1 cellular context compared by ENCODE assay signal in the genomic region with DNA sequence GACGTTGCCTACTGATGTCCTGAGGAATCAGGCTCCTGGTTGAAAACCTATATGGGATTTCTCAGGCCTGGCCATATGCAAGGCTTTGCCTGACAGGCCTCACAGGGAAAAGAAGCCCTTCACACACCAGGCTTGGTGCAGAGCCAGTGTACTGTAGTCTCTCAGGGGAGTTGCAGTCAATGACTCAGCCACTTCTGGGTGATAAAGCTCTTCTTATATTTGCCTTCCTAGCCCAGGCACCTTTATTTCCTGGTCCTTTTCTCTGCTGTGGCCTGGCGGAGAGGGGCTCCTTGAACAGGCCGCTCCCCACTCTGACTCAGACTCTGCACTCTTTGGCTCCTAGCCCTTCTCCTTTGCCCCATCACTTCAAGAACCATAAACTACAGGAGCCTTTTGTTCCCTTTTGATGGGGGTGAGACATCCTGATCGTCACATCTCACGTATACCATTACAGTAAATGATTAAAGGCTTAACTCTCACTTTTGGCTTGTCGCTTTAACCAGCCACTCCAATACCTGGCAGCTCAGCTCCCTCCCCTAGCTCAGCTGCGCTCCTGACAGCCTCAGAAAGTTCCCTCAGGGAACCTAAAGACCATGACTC.
TF ChIP-seq lines count a peak whose summit lies in the region.

No MANE protein-coding gene starts in this region.

TF ChIP-seq in K562, 482 proteins besides CTCF, POLR2A, EP300 and RAD21 (continued from another document and continues in another):
- TF ChIP-seq, protein P1, sequence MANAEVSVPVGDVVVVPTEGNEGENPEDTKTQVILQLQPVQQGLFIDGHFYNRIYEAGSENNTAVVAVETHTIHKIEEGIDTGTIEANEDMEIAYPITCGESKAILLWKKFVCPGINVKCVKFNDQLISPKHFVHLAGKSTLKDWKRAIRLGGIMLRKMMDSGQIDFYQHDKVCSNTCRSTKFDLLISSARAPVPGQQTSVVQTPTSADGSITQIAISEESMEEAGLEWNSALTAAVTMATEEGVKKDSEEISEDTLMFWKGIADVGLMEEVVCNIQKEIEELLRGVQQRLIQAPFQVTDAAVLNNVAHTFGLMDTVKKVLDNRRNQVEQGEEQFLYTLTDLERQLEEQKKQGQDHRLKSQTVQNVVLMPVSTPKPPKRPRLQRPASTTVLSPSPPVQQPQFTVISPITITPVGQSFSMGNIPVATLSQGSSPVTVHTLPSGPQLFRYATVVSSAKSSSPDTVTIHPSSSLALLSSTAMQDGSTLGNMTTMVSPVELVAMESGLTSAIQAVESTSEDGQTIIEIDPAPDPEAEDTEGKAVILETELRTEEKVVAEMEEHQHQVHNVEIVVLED (CRISPR knock-in tag; IDR thresholded peaks at IDR 0.05): no peak
- TF ChIP-seq, protein P2, sequence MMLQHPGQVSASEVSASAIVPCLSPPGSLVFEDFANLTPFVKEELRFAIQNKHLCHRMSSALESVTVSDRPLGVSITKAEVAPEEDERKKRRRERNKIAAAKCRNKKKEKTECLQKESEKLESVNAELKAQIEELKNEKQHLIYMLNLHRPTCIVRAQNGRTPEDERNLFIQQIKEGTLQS (IDR thresholded peaks at IDR 0.05): peak; percentile 57; the same call in 1 of the 2 replicates
- TF ChIP-seq, protein P2 (CRISPR knock-in tag; conservative IDR thresholded peaks at IDR 0.05): no peak
- TF ChIP-seq, protein P3, sequence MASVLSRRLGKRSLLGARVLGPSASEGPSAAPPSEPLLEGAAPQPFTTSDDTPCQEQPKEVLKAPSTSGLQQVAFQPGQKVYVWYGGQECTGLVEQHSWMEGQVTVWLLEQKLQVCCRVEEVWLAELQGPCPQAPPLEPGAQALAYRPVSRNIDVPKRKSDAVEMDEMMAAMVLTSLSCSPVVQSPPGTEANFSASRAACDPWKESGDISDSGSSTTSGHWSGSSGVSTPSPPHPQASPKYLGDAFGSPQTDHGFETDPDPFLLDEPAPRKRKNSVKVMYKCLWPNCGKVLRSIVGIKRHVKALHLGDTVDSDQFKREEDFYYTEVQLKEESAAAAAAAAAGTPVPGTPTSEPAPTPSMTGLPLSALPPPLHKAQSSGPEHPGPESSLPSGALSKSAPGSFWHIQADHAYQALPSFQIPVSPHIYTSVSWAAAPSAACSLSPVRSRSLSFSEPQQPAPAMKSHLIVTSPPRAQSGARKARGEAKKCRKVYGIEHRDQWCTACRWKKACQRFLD (CRISPR knock-in tag; IDR thresholded peaks at IDR 0.05): 0 out of 2 replicates have a peak, but pooled peaks have one; percentile 58
- TF ChIP-seq ESRRA (IDR thresholded peaks at IDR 0.05; ENCODE audit: borderline replicate concordance, low read depth) (no peak), ZFP36 (IDR thresholded peaks at IDR 0.05; ENCODE audit: low read depth, low read length, partially characterized antibody) (no peak), PCBP2 (IDR thresholded peaks at IDR 0.05; ENCODE audit: low read depth, low read length, poor library complexity, severe bottlenecking) (no peak), PHF8 (IDR thresholded peaks at IDR 0.05; ENCODE audit: borderline replicate concordance, low read length) (peak; percentile 20; the same call in 1 of the 2 replicates), ZNF785 (CRISPR knock-in tag; IDR thresholded peaks at IDR 0.05) (no peak), GTF2E2 (tag; IDR thresholded peaks at IDR 0.05) (no peak), KAT8 (IDR thresholded peaks at IDR 0.05; ENCODE audit: low read depth) (no peak), POU5F1 (IDR thresholded peaks at IDR 0.05; ENCODE audit: borderline replicate concordance, low read depth, low read length, partially characterized antibody) (no peak), MAFK (IDR thresholded peaks at IDR 0.05; ENCODE audit: low read length) (peak; percentile 53; the same call in 1 of the 2 replicates), BRF1 (IDR thresholded peaks at IDR 0.05; ENCODE audit: borderline replicate concordance, extremely low read depth, insufficient read length) (no peak), BACH1 (tag; IDR thresholded peaks at IDR 0.05) (peak; percentile 75), RFX1 (IDR thresholded peaks at IDR 0.05) (no peak), U2AF2 (optimal IDR thresholded peaks at IDR 0.05; ENCODE audit: low read depth, low read length) (no peak), HSF4 (CRISPR knock-in tag; IDR thresholded peaks at IDR 0.05; ENCODE audit: borderline replicate concordance) (no peak), ZNF584 (CRISPR knock-in tag; IDR thresholded peaks at IDR 0.05; ENCODE audit: low read depth) (0 out of 2 replicates have a peak, but pooled peaks have one; percentile 46), CREM (IDR thresholded peaks at IDR 0.05; ENCODE audit: low read depth) (no peak), SMARCE1 (IDR thresholded peaks at IDR 0.05) (peak; percentile 65), DPF2 (IDR thresholded peaks at IDR 0.05) (peak; percentile 70), TOE1 (IDR thresholded peaks at IDR 0.05; ENCODE audit: borderline replicate concordance) (no peak), TOE1 (CRISPR knock-in tag; IDR thresholded peaks at IDR 0.05; ENCODE audit: borderline replicate concordance, low read depth) (no peak), FOXA3 (CRISPR knock-in tag; conservative IDR thresholded peaks at IDR 0.05 in 1 of 2, IDR thresholded peaks at IDR 0.05 in 1 of 2) (0 out of 4 replicates have a peak, but pooled peaks of 1 of the 2 experiments have one; percentile 0), CBFA2T3 (IDR thresholded peaks at IDR 0.05) (no peak), HLTF (IDR thresholded peaks at IDR 0.05) (no peak), ZNF121 (CRISPR knock-in tag; conservative IDR thresholded peaks at IDR 0.05) (no peak), FOSL1 (tag; conservative IDR thresholded peaks at IDR 0.05) (peak; percentile 83), SMARCC2 (IDR thresholded peaks at IDR 0.05; ENCODE audit: low read depth) (0 out of 2 replicates have a peak, but pooled peaks have one; percentile 30), DACH1 (IDR thresholded peaks at IDR 0.05; ENCODE audit: partially characterized antibody) (no peak), ARNT (IDR thresholded peaks at IDR 0.05) (no peak), ZNF668 (CRISPR knock-in tag; IDR thresholded peaks at IDR 0.05) (no peak), NFIC (IDR thresholded peaks at IDR 0.05) (peak; percentile 39), ZNF507 (tag; conservative IDR thresholded peaks at IDR 0.05) (no peak), MAFF (IDR thresholded peaks at IDR 0.05; ENCODE audit: low read length) (peak; percentile 58; the same call in 1 of the 2 replicates)
- TF ChIP-seq, protein P4, sequence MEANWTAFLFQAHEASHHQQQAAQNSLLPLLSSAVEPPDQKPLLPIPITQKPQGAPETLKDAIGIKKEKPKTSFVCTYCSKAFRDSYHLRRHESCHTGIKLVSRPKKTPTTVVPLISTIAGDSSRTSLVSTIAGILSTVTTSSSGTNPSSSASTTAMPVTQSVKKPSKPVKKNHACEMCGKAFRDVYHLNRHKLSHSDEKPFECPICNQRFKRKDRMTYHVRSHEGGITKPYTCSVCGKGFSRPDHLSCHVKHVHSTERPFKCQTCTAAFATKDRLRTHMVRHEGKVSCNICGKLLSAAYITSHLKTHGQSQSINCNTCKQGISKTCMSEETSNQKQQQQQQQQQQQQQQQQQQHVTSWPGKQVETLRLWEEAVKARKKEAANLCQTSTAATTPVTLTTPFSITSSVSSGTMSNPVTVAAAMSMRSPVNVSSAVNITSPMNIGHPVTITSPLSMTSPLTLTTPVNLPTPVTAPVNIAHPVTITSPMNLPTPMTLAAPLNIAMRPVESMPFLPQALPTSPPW (CRISPR knock-in tag; IDR thresholded peaks at IDR 0.05): peak; percentile 24; the same call in 1 of the 2 replicates
- TF ChIP-seq, protein P5, sequence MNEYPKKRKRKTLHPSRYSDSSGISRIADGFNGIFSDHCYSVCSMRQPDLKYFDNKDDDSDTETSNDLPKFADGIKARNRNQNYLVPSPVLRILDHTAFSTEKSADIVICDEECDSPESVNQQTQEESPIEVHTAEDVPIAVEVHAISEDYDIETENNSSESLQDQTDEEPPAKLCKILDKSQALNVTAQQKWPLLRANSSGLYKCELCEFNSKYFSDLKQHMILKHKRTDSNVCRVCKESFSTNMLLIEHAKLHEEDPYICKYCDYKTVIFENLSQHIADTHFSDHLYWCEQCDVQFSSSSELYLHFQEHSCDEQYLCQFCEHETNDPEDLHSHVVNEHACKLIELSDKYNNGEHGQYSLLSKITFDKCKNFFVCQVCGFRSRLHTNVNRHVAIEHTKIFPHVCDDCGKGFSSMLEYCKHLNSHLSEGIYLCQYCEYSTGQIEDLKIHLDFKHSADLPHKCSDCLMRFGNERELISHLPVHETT (CRISPR knock-in tag; conservative IDR thresholded peaks at IDR 0.05 in 1 of 2, IDR thresholded peaks at IDR 0.05 in 1 of 2): no peak
- TF ChIP-seq, protein P6, sequence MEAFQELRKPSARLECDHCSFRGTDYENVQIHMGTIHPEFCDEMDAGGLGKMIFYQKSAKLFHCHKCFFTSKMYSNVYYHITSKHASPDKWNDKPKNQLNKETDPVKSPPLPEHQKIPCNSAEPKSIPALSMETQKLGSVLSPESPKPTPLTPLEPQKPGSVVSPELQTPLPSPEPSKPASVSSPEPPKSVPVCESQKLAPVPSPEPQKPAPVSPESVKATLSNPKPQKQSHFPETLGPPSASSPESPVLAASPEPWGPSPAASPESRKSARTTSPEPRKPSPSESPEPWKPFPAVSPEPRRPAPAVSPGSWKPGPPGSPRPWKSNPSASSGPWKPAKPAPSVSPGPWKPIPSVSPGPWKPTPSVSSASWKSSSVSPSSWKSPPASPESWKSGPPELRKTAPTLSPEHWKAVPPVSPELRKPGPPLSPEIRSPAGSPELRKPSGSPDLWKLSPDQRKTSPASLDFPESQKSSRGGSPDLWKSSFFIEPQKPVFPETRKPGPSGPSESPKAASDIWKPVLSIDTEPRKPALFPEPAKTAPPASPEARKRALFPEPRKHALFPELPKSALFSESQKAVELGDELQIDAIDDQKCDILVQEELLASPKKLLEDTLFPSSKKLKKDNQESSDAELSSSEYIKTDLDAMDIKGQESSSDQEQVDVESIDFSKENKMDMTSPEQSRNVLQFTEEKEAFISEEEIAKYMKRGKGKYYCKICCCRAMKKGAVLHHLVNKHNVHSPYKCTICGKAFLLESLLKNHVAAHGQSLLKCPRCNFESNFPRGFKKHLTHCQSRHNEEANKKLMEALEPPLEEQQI (IDR thresholded peaks at IDR 0.05): no peak
- TF ChIP-seq, protein P7, sequence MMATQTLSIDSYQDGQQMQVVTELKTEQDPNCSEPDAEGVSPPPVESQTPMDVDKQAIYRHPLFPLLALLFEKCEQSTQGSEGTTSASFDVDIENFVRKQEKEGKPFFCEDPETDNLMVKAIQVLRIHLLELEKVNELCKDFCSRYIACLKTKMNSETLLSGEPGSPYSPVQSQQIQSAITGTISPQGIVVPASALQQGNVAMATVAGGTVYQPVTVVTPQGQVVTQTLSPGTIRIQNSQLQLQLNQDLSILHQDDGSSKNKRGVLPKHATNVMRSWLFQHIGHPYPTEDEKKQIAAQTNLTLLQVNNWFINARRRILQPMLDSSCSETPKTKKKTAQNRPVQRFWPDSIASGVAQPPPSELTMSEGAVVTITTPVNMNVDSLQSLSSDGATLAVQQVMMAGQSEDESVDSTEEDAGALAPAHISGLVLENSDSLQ (IDR thresholded peaks at IDR 0.05): peak; percentile 57
- TF ChIP-seq, protein P8, sequence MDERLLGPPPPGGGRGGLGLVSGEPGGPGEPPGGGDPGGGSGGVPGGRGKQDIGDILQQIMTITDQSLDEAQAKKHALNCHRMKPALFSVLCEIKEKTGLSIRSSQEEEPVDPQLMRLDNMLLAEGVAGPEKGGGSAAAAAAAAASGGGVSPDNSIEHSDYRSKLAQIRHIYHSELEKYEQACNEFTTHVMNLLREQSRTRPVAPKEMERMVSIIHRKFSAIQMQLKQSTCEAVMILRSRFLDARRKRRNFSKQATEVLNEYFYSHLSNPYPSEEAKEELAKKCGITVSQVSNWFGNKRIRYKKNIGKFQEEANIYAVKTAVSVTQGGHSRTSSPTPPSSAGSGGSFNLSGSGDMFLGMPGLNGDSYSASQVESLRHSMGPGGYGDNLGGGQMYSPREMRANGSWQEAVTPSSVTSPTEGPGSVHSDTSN (CRISPR knock-in tag; IDR thresholded peaks at IDR 0.05; ENCODE audit: low read depth): no peak
- TF ChIP-seq, protein P8 (tag; conservative IDR thresholded peaks at IDR 0.05; ENCODE audit: low read depth): no peak
- TF ChIP-seq, protein P9, sequence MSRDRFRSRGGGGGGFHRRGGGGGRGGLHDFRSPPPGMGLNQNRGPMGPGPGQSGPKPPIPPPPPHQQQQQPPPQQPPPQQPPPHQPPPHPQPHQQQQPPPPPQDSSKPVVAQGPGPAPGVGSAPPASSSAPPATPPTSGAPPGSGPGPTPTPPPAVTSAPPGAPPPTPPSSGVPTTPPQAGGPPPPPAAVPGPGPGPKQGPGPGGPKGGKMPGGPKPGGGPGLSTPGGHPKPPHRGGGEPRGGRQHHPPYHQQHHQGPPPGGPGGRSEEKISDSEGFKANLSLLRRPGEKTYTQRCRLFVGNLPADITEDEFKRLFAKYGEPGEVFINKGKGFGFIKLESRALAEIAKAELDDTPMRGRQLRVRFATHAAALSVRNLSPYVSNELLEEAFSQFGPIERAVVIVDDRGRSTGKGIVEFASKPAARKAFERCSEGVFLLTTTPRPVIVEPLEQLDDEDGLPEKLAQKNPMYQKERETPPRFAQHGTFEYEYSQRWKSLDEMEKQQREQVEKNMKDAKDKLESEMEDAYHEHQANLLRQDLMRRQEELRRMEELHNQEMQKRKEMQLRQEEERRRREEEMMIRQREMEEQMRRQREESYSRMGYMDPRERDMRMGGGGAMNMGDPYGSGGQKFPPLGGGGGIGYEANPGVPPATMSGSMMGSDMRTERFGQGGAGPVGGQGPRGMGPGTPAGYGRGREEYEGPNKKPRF (IDR thresholded peaks at IDR 0.05; ENCODE audit: low read depth, low read length): no peak
- TF ChIP-seq, protein P10, sequence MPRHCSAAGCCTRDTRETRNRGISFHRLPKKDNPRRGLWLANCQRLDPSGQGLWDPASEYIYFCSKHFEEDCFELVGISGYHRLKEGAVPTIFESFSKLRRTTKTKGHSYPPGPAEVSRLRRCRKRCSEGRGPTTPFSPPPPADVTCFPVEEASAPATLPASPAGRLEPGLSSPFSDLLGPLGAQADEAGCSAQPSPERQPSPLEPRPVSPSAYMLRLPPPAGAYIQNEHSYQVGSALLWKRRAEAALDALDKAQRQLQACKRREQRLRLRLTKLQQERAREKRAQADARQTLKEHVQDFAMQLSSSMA (CRISPR knock-in tag; IDR thresholded peaks at IDR 0.05): no peak
- TF ChIP-seq, protein P11, sequence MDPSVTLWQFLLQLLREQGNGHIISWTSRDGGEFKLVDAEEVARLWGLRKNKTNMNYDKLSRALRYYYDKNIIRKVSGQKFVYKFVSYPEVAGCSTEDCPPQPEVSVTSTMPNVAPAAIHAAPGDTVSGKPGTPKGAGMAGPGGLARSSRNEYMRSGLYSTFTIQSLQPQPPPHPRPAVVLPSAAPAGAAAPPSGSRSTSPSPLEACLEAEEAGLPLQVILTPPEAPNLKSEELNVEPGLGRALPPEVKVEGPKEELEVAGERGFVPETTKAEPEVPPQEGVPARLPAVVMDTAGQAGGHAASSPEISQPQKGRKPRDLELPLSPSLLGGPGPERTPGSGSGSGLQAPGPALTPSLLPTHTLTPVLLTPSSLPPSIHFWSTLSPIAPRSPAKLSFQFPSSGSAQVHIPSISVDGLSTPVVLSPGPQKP (CRISPR knock-in tag; IDR thresholded peaks at IDR 0.05): no peak
